ENCODE assay signal across 21 cellular contexts in genomic region chr2:149221002-149221401, GRCh38.
"Had no signal": no experiment of that assay in that cellular context is flagged by ENCODE, and none has a peak within 500 bp of the region (broad histone marks: within the 10 kb centered on the region; RNA-seq: fewer than 3 reads in every experiment).

No MANE protein-coding gene starts in this region.

- H3K27ac ChIP-seq: prostate gland, right atrium auricular region, sigmoid colon, testis, tibial artery, upper lobe of right lung, uterus had no signal

- DNase-seq: cortex of kidney; effector memory CD8-positive, alpha-beta T cell; hypothalamus; midbrain; naive thymus-derived CD4-positive, alpha-beta T cell; nucleus accumbens; sigmoid colon; stimulated activated CD4-positive, alpha-beta T cell treated with anti-CD3 and anti-CD28 coated beads, Interleukin-2, amount 100 ng/mL, for 24 hours; stimulated activated CD4-positive, alpha-beta T cell treated with anti-CD3 and anti-CD28 coated beads, Interleukin-4, amount 100 ng/mL, for 24 hours; stimulated activated naive CD4-positive, alpha-beta T cell treated with Interleukin-2 at 50 U/mL for 16 hours; substantia nigra; testis; tibial artery; upper lobe of right lung; uterus had no signal

- H3K4me3 ChIP-seq: lung, prostate gland, right atrium auricular region, sigmoid colon, testis, tibial artery, upper lobe of right lung, uterus had no signal

- H3K4me1 Mint-ChIP-seq: memory B cell; stimulated activated effector memory CD8-positive, alpha-beta T cell treated with anti-CD3 and anti-CD28 coated beads, Interleukin-12 subunit alpha, Interleukin-12 subunit beta, amount 100 ng/mL, for 72 hours had no signal

- H3K27me3 ChIP-seq: right atrium auricular region, sigmoid colon, testis, tibial artery, upper lobe of right lung, uterus had no signal

- H3K27ac Mint-ChIP-seq: effector memory CD8-positive, alpha-beta T cell; memory B cell; nephron; stimulated activated effector memory CD8-positive, alpha-beta T cell treated with anti-CD3 and anti-CD28 coated beads, Interleukin-12 subunit alpha, Interleukin-12 subunit beta, amount 100 ng/mL, for 72 hours had no signal

- H3K9me3 Mint-ChIP-seq: effector memory CD8-positive, alpha-beta T cell; memory B cell; nephron; stimulated activated effector memory CD8-positive, alpha-beta T cell treated with anti-CD3 and anti-CD28 coated beads, Interleukin-12 subunit alpha, Interleukin-12 subunit beta, amount 100 ng/mL, for 72 hours had no signal

- H3K4me3 Mint-ChIP-seq: effector memory CD8-positive, alpha-beta T cell; memory B cell; naive thymus-derived CD4-positive, alpha-beta T cell; nephron; stimulated activated effector memory CD8-positive, alpha-beta T cell treated with anti-CD3 and anti-CD28 coated beads, Interleukin-12 subunit alpha, Interleukin-12 subunit beta, amount 100 ng/mL, for 72 hours had no signal

- ATAC-seq: effector memory CD8-positive, alpha-beta T cell; naive thymus-derived CD4-positive, alpha-beta T cell; stimulated activated effector memory CD8-positive, alpha-beta T cell treated with anti-CD3 and anti-CD28 coated beads, Interleukin-12 subunit alpha, Interleukin-12 subunit beta, amount 100 ng/mL, for 72 hours; upper lobe of right lung had no signal

- H3K36me3 Mint-ChIP-seq: naive thymus-derived CD4-positive, alpha-beta T cell; stimulated activated effector memory CD8-positive, alpha-beta T cell treated with anti-CD3 and anti-CD28 coated beads, Interleukin-12 subunit alpha, Interleukin-12 subunit beta, amount 100 ng/mL, for 72 hours had no signal

- H3K4me1 ChIP-seq: prostate gland, right atrium auricular region, testis, tibial artery, upper lobe of right lung, uterus had no signal

- H3K36me3 ChIP-seq: prostate gland, right atrium auricular region, sigmoid colon, tibial artery, upper lobe of right lung, uterus had no signal

- H3K9me3 ChIP-seq: prostate gland, right atrium auricular region, sigmoid colon, testis, tibial artery, upper lobe of right lung, uterus had no signal
